Comparison of ENCODE assay signal across 27 cellular contexts in genomic region chr13:106101201-106101600, GRCh38.
A peak's percentile ranks its signal among the peaks of the same experiment; 100 is the strongest.
DNase-seq lines count a peak whose midpoint lies in the region; ATAC-seq, FAIRE-seq and TF ChIP-seq lines count a peak whose summit lies in the region.
"Had no signal": no experiment of that assay in that cellular context is flagged by ENCODE, and none has a peak within 500 bp of the region (broad histone marks: within the 10 kb centered on the region; RNA-seq: fewer than 3 reads in every experiment).

No MANE protein-coding gene starts in this region.

- H3K14ac ChIP-seq in H1 (ENCODE audit: insufficient read length): no peak overlapping the region

- H3K9me3 ChIP-seq in NT2/D1 (ENCODE audit: insufficient read depth, low read length) (no peaks in the 10 kb centered on the region), H1 (ENCODE audit: insufficient read depth in 2 of 2, low read depth in 1 of 2, low read length in 1 of 2) (no peaks in the 10 kb centered on the region), neural progenitor cell (ENCODE audit: low read depth) (no peaks in the 10 kb centered on the region)
- H3K9me3 ChIP-seq: heart left ventricle, left ventricle myocardium inferior, thoracic aorta had no signal

- H3K18ac ChIP-seq in H1 (ENCODE audit: extremely low read depth, low read length): no peak overlapping the region; the same call in 1 of the 2 replicates

- TF ChIP-seq RAD21 in H1 (IDR thresholded peaks at IDR 0.05 in 1 of 2, conservative IDR thresholded peaks at IDR 0.05 in 1 of 2; ENCODE audit: low read depth in 2 of 2, low read length in 2 of 2): no peak

- no peak overlapping the region for H2BK120ac ChIP-seq in H1 (replicated peaks; ENCODE audit: low read depth, low read length)

- H4K5ac ChIP-seq in H1 (ENCODE audit: insufficient read length, low read depth, low read length): no peak overlapping the region

- H3K23ac ChIP-seq in H1 (ENCODE audit: insufficient read length): no peak overlapping the region

- H3K4ac ChIP-seq in H1 (replicated peaks; ENCODE audit: insufficient read length, low read depth, low read length): no peak overlapping the region

- POLR2A ChIA-PET in H1 (lab: Charles Lee; ENCODE audit: partially characterized antibody): interaction anchor here (1.3 to 1.7 kb wide), 3 partner anchors 9 to 434 kb away, joined by 3 to 4 read pairs (median 3); partner anchors contain the start of gene EFNB2
- POLR2A ChIA-PET in activated CD4-positive, alpha-beta T cell treated with anti-CD3 and anti-CD28 coated beads for 36 hours (lab: Charles Lee): no interaction called here

- 66% methylated on average over 5 of the region's 5 CpGs; no CpG with 5 or more reads in 1 of the 2 experiments for WGBS in H1 (ENCODE audit: extremely low coverage in 1 of 2, insufficient coverage in 1 of 2, insufficient read length in 1 of 2, insufficient replicate concordance in 2 of 2, low coverage in 1 of 2, low lambda C conversion rate in 2 of 2, missing lambda C conversion rate in 1 of 2), 2 experiments

- H2BK12ac ChIP-seq in H1 (ENCODE audit: low read depth, low read length): no peak overlapping the region

- FAIRE-seq in H1 (lab: Jason Lieb, UNC): no peak
- FAIRE-seq: bronchial epithelial cell, G401.6, small intestine had no signal

- peak overlapping the region; percentile 97; the same call in 1 of the 2 replicates for H2BK20ac ChIP-seq in H1 (ENCODE audit: low read length)

- peaks cover 43% of the 10 kb centered on the region for H3K4me1 ChIP-seq in GM23338 (ENCODE audit: insufficient read depth)
- peaks cover 4% of the 10 kb centered on the region for H3K4me1 ChIP-seq in NT2/D1 (ENCODE audit: insufficient read depth, insufficient read length)
- H3K4me1 ChIP-seq in H1 (replicated peaks in 1 of 4; ENCODE audit: control insufficient read depth in 3 of 4, insufficient read depth in 4 of 4, low read length in 3 of 4): peaks cover 11 to 26% (median 20%) of the 10 kb centered on the region in 4 experiments
- H3K4me1 ChIP-seq in neural progenitor cell: peaks cover 40% of the 10 kb centered on the region

- H3K4me3 ChIP-seq in GM23338 (peak overlapping the region; percentile 40), NT2/D1 (ENCODE audit: insufficient read length, low read depth) (no peak overlapping the region), H1 (ENCODE audit: extremely low read depth in 1 of 4, insufficient read depth in 2 of 4, low read depth in 3 of 4, low read length in 4 of 4) (peak overlapping the region in 1 of 4 experiments; percentile 41; a peak in 3 of 8 replicates), neural progenitor cell (peak overlapping the region; percentile 37)
- H3K4me3 ChIP-seq: heart left ventricle, left ventricle myocardium inferior, thoracic aorta had no signal

- H3K36me3 Mint-ChIP-seq in GM23338 (ENCODE audit: low read depth) (peaks cover 4% of the 10 kb centered on the region; the same call in 1 of the 3 replicates), neural progenitor cell (peaks cover 4% of the 10 kb centered on the region)
- H3K36me3 Mint-ChIP-seq in activated CD4-positive, alpha-beta T cell treated with anti-CD3 and anti-CD28 coated beads for 36 hours (ENCODE audit: low read depth): no peaks in the 10 kb centered on the region
- H3K36me3 Mint-ChIP-seq: immature natural killer cell; stimulated activated memory B cell treated with anti-CD40 and anti-IgM and Interleukin-4, amounts not matched to agents 10 μg/mL and 1 μg/mL and 100 μg/mL, for 72 hours had no signal

- H4K91ac ChIP-seq in H1 (replicated peaks; ENCODE audit: insufficient read length, low read length): peak overlapping the region; percentile 25

- no peaks in the 10 kb centered on the region; the same call in 1 of the 2 replicates for H3K9me2 ChIP-seq in GM23338 (ENCODE audit: insufficient read depth)

- H3K4me3 Mint-ChIP-seq in GM23338 (0 out of 3 replicates have a peak overlapping the region, but pooled peaks have one; percentile 28), neural progenitor cell (peak overlapping the region; percentile 58)
- no peak overlapping the region for H3K4me3 Mint-ChIP-seq in activated CD4-positive, alpha-beta T cell treated with anti-CD3 and anti-CD28 coated beads for 36 hours
- H3K4me3 Mint-ChIP-seq: activated B cell treated with CpG ODN at 0.5 μM for 24 hours; activated CD4-positive, alpha-beta memory T cell treated with anti-CD3 and anti-CD28 coated beads, Interleukin-2, amount 10 ng/mL, durations not matched to agents 7 days and 5 days; CD4-positive, alpha-beta T cell; IgD-negative memory B cell; immature natural killer cell; stimulated activated memory B cell treated with anti-CD40 and anti-IgM and Interleukin-4, amounts not matched to agents 10 μg/mL and 1 μg/mL and 100 μg/mL, for 72 hours had no signal

- H3K56ac ChIP-seq in H1 (replicated peaks; ENCODE audit: insufficient read length, low read depth, low read length): no peak overlapping the region

- H3F3A ChIP-seq in GM23338 (replicated peaks; ENCODE audit: low read depth): peaks cover 5% of the 10 kb centered on the region; the same call in 1 of the 2 replicates
- H3F3A ChIP-seq in neural progenitor cell (ENCODE audit: low read depth): peaks cover 25% of the 10 kb centered on the region

- no peak for TF ChIP-seq EP300 in H1 (IDR thresholded peaks at IDR 0.05; ENCODE audit: borderline replicate concordance in 1 of 2, low read depth in 2 of 2, low read length in 2 of 2)

- H3K27me3 Mint-ChIP-seq in GM23338 (ENCODE audit: insufficient read depth, low read depth, poor library complexity) (peaks cover 6% of the 10 kb centered on the region), neural progenitor cell (ENCODE audit: insufficient read depth, low read depth) (peaks cover 8% of the 10 kb centered on the region)
- peaks cover 5% of the 10 kb centered on the region for H3K27me3 Mint-ChIP-seq in activated CD4-positive, alpha-beta T cell treated with anti-CD3 and anti-CD28 coated beads for 36 hours
- H3K27me3 Mint-ChIP-seq: activated B cell treated with CpG ODN at 0.5 μM for 24 hours; activated CD4-positive, alpha-beta memory T cell treated with anti-CD3 and anti-CD28 coated beads, Interleukin-2, amount 10 ng/mL, durations not matched to agents 7 days and 5 days; CD4-positive, alpha-beta T cell; IgD-negative memory B cell; stimulated activated memory B cell treated with anti-CD40 and anti-IgM and Interleukin-4, amounts not matched to agents 10 μg/mL and 1 μg/mL and 100 μg/mL, for 72 hours had no signal

- no peaks in the 10 kb centered on the region for H3K36me3 ChIP-seq in GM23338 (ENCODE audit: insufficient read depth)
- no peaks in the 10 kb centered on the region for H3K36me3 ChIP-seq in NT2/D1 (ENCODE audit: insufficient read depth, insufficient read length, low read length)
- no peaks in the 10 kb centered on the region for H3K36me3 ChIP-seq in H1 (ENCODE audit: control insufficient read depth in 2 of 4, insufficient read depth in 4 of 4, low read length in 3 of 4)
- no peaks in the 10 kb centered on the region for H3K36me3 ChIP-seq in neural progenitor cell
- H3K36me3 ChIP-seq: heart left ventricle, left ventricle myocardium inferior, thoracic aorta had no signal

- DNase-seq in GM23338 (ENCODE audit: low spot score) (no peak), NT2/D1 (ENCODE audit: low read depth, low spot score) (no peak), H1 (ENCODE audit: low read depth in 1 of 2, low spot score in 2 of 2) (no peak), neural progenitor cell (ENCODE audit: low spot score) (no peak), COLO829 (ENCODE audit: low spot score) (no peak)
- DNase-seq in activated CD4-positive, alpha-beta T cell treated with anti-CD3 and anti-CD28 coated beads for 36 hours: no peak
- DNase-seq: activated B cell treated with CpG ODN at 0.5 μM for 24 hours; activated CD4-positive, alpha-beta memory T cell treated with anti-CD3 and anti-CD28 coated beads, Interleukin-2, amount 10 ng/mL, durations not matched to agents 7 days and 5 days; activated gamma-delta T cell; activated T-cell treated with anti-CD3 and anti-CD28 coated beads for 4 hours; CD4-positive, alpha-beta T cell; immature natural killer cell; left ventricle myocardium inferior; MM.1S; NCI-H1694; NCI-H2171; NCI-H526; T-helper 9 cell had no signal

- CTCF ChIA-PET in H1 (lab: Charles Lee; ENCODE audit: partially characterized antibody): interaction anchor here (0.6 to 1.5 kb wide), 4 partner anchors 17 to 429 kb away, joined by 3 to 4 read pairs (median 3); no protein-coding TSS in a partner anchor
- CTCF ChIA-PET in activated CD4-positive, alpha-beta T cell treated with anti-CD3 and anti-CD28 coated beads for 36 hours (lab: Charles Lee): no interaction called here

- TF ChIP-seq POLR2A in H1 (IDR thresholded peaks at IDR 0.05; ENCODE audit: control extremely low read depth in 1 of 2, low read depth in 2 of 2, low read length in 2 of 2): no peak

- TF ChIP-seq CTCF in GM23338 (conservative IDR thresholded peaks at IDR 0.05; ENCODE audit: low read depth in 2 of 2): no peak
- no peak for TF ChIP-seq CTCF in H1 (IDR thresholded peaks at IDR 0.05; ENCODE audit: control extremely low read depth in 1 of 3, insufficient read depth in 1 of 3, low read depth in 1 of 3, low read length in 3 of 3)
- no peak for TF ChIP-seq CTCF in neural progenitor cell (IDR thresholded peaks at IDR 0.05)

- H3K79me2 ChIP-seq in GM23338 (replicated peaks; ENCODE audit: insufficient read depth) (no peaks in the 10 kb centered on the region), H1 (ENCODE audit: control insufficient read depth in 1 of 2, insufficient read depth in 2 of 2, low read length in 2 of 2) (no peaks in the 10 kb centered on the region), neural progenitor cell (ENCODE audit: low read depth) (no peaks in the 10 kb centered on the region)

- no peak overlapping the region for H2BK15ac ChIP-seq in H1 (ENCODE audit: low read length)

- no peak overlapping the region; the same call in 1 of the 2 replicates for H2AK5ac ChIP-seq in H1 (ENCODE audit: low read depth, low read length)

- H3K9me3 Mint-ChIP-seq in GM23338 (no peaks in the 10 kb centered on the region; the same call in 2 of the 3 replicates), neural progenitor cell (peaks cover 10% of the 10 kb centered on the region)
- H3K9me3 Mint-ChIP-seq in activated CD4-positive, alpha-beta T cell treated with anti-CD3 and anti-CD28 coated beads for 36 hours (ENCODE audit: low read depth): no peaks in the 10 kb centered on the region
- H3K9me3 Mint-ChIP-seq: activated B cell treated with CpG ODN at 0.5 μM for 24 hours; activated CD4-positive, alpha-beta memory T cell treated with anti-CD3 and anti-CD28 coated beads, Interleukin-2, amount 10 ng/mL, durations not matched to agents 7 days and 5 days; CD4-positive, alpha-beta T cell; stimulated activated memory B cell treated with anti-CD40 and anti-IgM and Interleukin-4, amounts not matched to agents 10 μg/mL and 1 μg/mL and 100 μg/mL, for 72 hours had no signal

- intact Hi-C loops in activated CD4-positive, alpha-beta T cell treated with anti-CD3 and anti-CD28 coated beads for 36 hours (cut with DNase I, micrococcal nuclease): no loop called here

- H3K9ac ChIP-seq in NT2/D1 (ENCODE audit: insufficient read length, low read depth) (peak overlapping the region; percentile 29), H1 (replicated peaks in 1 of 4; ENCODE audit: extremely low read depth in 1 of 4, low read depth in 3 of 4, low read length in 3 of 4) (no peak overlapping the region), neural progenitor cell (no peak overlapping the region)

- peak overlapping the region; percentile 63 for H3K4me2 ChIP-seq in GM23338
- peak overlapping the region; percentile 40 to 64; a peak in 3 of 4 replicates for H3K4me2 ChIP-seq in H1 (ENCODE audit: insufficient read depth in 1 of 2, low read depth in 2 of 2, low read length in 2 of 2)
- H3K4me2 ChIP-seq in neural progenitor cell: peak overlapping the region; percentile 77

- no peak overlapping the region for H4K8ac ChIP-seq in H1 (ENCODE audit: extremely low read depth, insufficient read depth, low read length)

- no peaks in the 10 kb centered on the region for H4K20me1 ChIP-seq in GM23338 (replicated peaks; ENCODE audit: insufficient read depth)
- H4K20me1 ChIP-seq in H1 (replicated peaks in 1 of 2; ENCODE audit: control insufficient read depth in 1 of 2, insufficient read depth in 2 of 2, low read length in 2 of 2): no peaks in the 10 kb centered on the region
- H4K20me1 ChIP-seq in neural progenitor cell (ENCODE audit: low read depth): no peaks in the 10 kb centered on the region

- no peaks in the 10 kb centered on the region for H3K79me1 ChIP-seq in H1 (ENCODE audit: low read depth, low read length)

- H3K27ac Mint-ChIP-seq in GM23338: no peak overlapping the region
- peak overlapping the region; percentile 100 for H3K27ac Mint-ChIP-seq in neural progenitor cell
- no peak overlapping the region for H3K27ac Mint-ChIP-seq in activated CD4-positive, alpha-beta T cell treated with anti-CD3 and anti-CD28 coated beads for 36 hours
- H3K27ac Mint-ChIP-seq: activated B cell treated with CpG ODN at 0.5 μM for 24 hours; activated CD4-positive, alpha-beta memory T cell treated with anti-CD3 and anti-CD28 coated beads, Interleukin-2, amount 10 ng/mL, durations not matched to agents 7 days and 5 days; CD4-positive, alpha-beta T cell; immature natural killer cell; stimulated activated memory B cell treated with anti-CD40 and anti-IgM and Interleukin-4, amounts not matched to agents 10 μg/mL and 1 μg/mL and 100 μg/mL, for 72 hours had no signal

- H3K27me3 ChIP-seq in GM23338 (ENCODE audit: insufficient read depth) (no peaks in the 10 kb centered on the region), NT2/D1 (ENCODE audit: insufficient read depth, insufficient read length) (no peaks in the 10 kb centered on the region), H1 (replicated peaks in 1 of 4; ENCODE audit: control insufficient read depth in 3 of 4, extremely low read depth in 1 of 4, insufficient read depth in 3 of 4, low read length in 3 of 4) (no peaks in the 10 kb centered on the region; a peak in 1 of 7 replicates), neural progenitor cell (no peaks in the 10 kb centered on the region)

- H2BK5ac ChIP-seq in H1 (ENCODE audit: low read depth, low read length): peak overlapping the region; percentile 81; the same call in 1 of the 2 replicates

- H3K4me1 Mint-ChIP-seq in GM23338 (peaks cover 45% of the 10 kb centered on the region), neural progenitor cell (peaks cover 67% of the 10 kb centered on the region)
- H3K4me1 Mint-ChIP-seq in activated CD4-positive, alpha-beta T cell treated with anti-CD3 and anti-CD28 coated beads for 36 hours: no peaks in the 10 kb centered on the region
- H3K4me1 Mint-ChIP-seq: activated B cell treated with CpG ODN at 0.5 μM for 24 hours; activated CD4-positive, alpha-beta memory T cell treated with anti-CD3 and anti-CD28 coated beads, Interleukin-2, amount 10 ng/mL, durations not matched to agents 7 days and 5 days; IgD-negative memory B cell; immature natural killer cell; stimulated activated memory B cell treated with anti-CD40 and anti-IgM and Interleukin-4, amounts not matched to agents 10 μg/mL and 1 μg/mL and 100 μg/mL, for 72 hours had no signal

- H3K27ac ChIP-seq in GM23338 (ENCODE audit: low read depth) (peak overlapping the region; percentile 97), H1 (ENCODE audit: low read depth, low read length) (0 out of 2 replicates have a peak overlapping the region, but pooled peaks have one; percentile 19), neural progenitor cell (peak overlapping the region; percentile 95)
- H3K27ac ChIP-seq: thoracic aorta had no signal

- H2AFZ ChIP-seq in GM23338 (no peak overlapping the region), H1 (ENCODE audit: low read length) (no peak overlapping the region), neural progenitor cell (replicated peaks) (no peak overlapping the region)

- no peaks in the 10 kb centered on the region for H3K23me2 ChIP-seq in H1 (ENCODE audit: low read depth, low read length)

- ATAC-seq in GM23338: no peak
- no peak for ATAC-seq in GM18517 (IDR thresholded peaks at IDR 0.05; ENCODE audit: unreplicated experiment)
- no peak for ATAC-seq in activated CD4-positive, alpha-beta T cell treated with anti-CD3 and anti-CD28 coated beads for 36 hours
- ATAC-seq in HG03439 (IDR thresholded peaks at IDR 0.05; ENCODE audit: unreplicated experiment): no peak
- ATAC-seq: stimulated activated memory B cell treated with anti-CD40 and anti-IgM and Interleukin-4, amounts not matched to agents 10 μg/mL and 1 μg/mL and 100 μg/mL, for 72 hours had no signal

Comparison
In these comparisons a context has a peak if more than half of its experiments do, and no peak if none do; other contexts are left out.
1. H3K27ac ChIP-seq: peak in every context shown above with its lines; median percentile 97 in GM23338; 95 in neural progenitor cell; 19 in H1.